In genomic region chr5:109788596-109788995, GRCh38 we compare ENCODE assay signal across 15 cellular contexts.
DNase-seq lines count a peak whose midpoint lies in the region; ATAC-seq and FAIRE-seq lines count a peak whose summit lies in the region.
"Had no signal": no experiment of that assay in that cellular context is flagged by ENCODE, and none has a peak within 500 bp of the region (broad histone marks: within the 10 kb centered on the region; RNA-seq: fewer than 3 reads in every experiment).

No MANE protein-coding gene starts in this region.

- peaks cover 4% of the 10 kb centered on the region for H3K9me3 Mint-ChIP-seq in activated naive CD8-positive, alpha-beta T cell (ENCODE audit: low read depth)

- ATAC-seq in GM18520 (IDR thresholded peaks at IDR 0.05; ENCODE audit: unreplicated experiment) (peak; percentile 97), GM21367 (IDR thresholded peaks at IDR 0.05; ENCODE audit: unreplicated experiment) (peak; percentile 94), HG03039 (IDR thresholded peaks at IDR 0.05; ENCODE audit: unreplicated experiment) (peak; percentile 96)

- no peak overlapping the region for H3K4me3 Mint-ChIP-seq in activated naive CD8-positive, alpha-beta T cell
- H3K4me3 Mint-ChIP-seq: nephron had no signal

- FAIRE-seq in urothelium cell line (lab: Jason Lieb, UNC): no peak

- H3K36me3 Mint-ChIP-seq in activated naive CD8-positive, alpha-beta T cell: peaks cover 42% of the 10 kb centered on the region

- no peaks in the 10 kb centered on the region for H3K27me3 Mint-ChIP-seq in activated naive CD8-positive, alpha-beta T cell

- H3K4me1 Mint-ChIP-seq in activated naive CD8-positive, alpha-beta T cell (ENCODE audit: low read depth): peaks cover 9% of the 10 kb centered on the region
- H3K4me1 Mint-ChIP-seq: nephron had no signal

- DNase-seq in DMS 273 treated with DMSO at 0.1 percent for 48 hours (lab: John Stamatoyannopoulos, UW) (no peak), urothelium cell line (ENCODE audit: low spot score) (no peak), GM19240 (ENCODE audit: insufficient read length, low spot score) (no peak), NCI-H1092 (lab: John Stamatoyannopoulos, UW) (no peak)
- DNase-seq: activated CD4-positive, alpha-beta T cell treated with anti-CD3 and anti-CD28 coated beads, Interleukin-2, amount 50 U/mL, for 4 hours; Caco-2; IMR-90; NCI-H2171 treated with DMSO at 0.1 percent for 48 hours; spleen; stimulated activated naive CD4-positive, alpha-beta T cell had no signal

- H3K27ac Mint-ChIP-seq in activated naive CD8-positive, alpha-beta T cell: peak overlapping the region; percentile 62
- H3K27ac Mint-ChIP-seq: nephron had no signal
